In the genomic region with DNA sequence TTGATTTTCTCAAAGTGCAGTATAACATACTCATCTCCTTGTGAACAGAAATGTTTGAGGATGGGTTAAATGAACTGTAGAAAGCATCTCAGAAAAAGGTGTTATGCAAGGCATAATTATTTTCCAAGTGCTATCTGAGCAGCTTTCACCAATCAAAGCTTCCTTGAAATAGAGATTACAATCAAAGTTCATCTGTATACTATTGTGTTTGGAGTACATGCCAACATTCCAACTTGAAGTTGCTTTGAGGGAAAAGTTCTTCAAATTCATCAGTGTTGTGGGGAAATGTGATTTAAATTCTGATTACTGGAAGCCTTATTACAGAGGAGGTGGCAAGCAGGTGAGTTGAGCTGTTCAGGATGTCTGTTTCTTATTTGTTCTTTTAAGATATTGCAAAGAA, we compare ENCODE assay signal across 32 cellular contexts.
"Had no signal": no experiment of that assay in that cellular context is flagged by ENCODE, and none has a peak within 500 bp of the region (broad histone marks: within the 10 kb centered on the region; RNA-seq: fewer than 3 reads in every experiment).

No MANE protein-coding gene starts in this region.

- H3K36me3 Mint-ChIP-seq: immature natural killer cell; natural killer cell treated with Interleukin-12 subunit alpha and Interleukin-12 subunit beta and Interleukin-15 and Interleukin-18, amount 100 ng/mL, for 72 hours; stimulated activated memory B cell treated with anti-CD40 and anti-IgM and Interleukin-4, amounts not matched to agents 10 μg/mL and 1 μg/mL and 100 μg/mL, for 72 hours had no signal

- H3K4me1 Mint-ChIP-seq: immature natural killer cell; naive B cell; stimulated activated memory B cell treated with anti-CD40 and anti-IgM and Interleukin-4, amounts not matched to agents 10 μg/mL and 1 μg/mL and 100 μg/mL, for 72 hours had no signal

- H3K4me3 ChIP-seq: colonic mucosa, esophagus muscularis mucosa, lung, mucosa of descending colon, sigmoid colon, thoracic aorta, tibial nerve, upper lobe of right lung, uterus had no signal

- H3K4me1 ChIP-seq: colonic mucosa, esophagus muscularis mucosa, parathyroid adenoma, uterus had no signal

- H2AFZ ChIP-seq: parathyroid adenoma had no signal

- ATAC-seq: left colon; left ventricle myocardium superior; mucosa of descending colon; natural killer cell treated with Interleukin-12 subunit alpha and Interleukin-12 subunit beta and Interleukin-15 and Interleukin-18, amount 100 ng/mL, for 72 hours; right cardiac atrium; stimulated activated memory B cell treated with anti-CD40 and anti-IgM and Interleukin-4, amounts not matched to agents 10 μg/mL and 1 μg/mL and 100 μg/mL, for 72 hours; stimulated activated naive CD8-positive, alpha-beta T cell treated with anti-CD3 and anti-CD28 coated beads, Interleukin-15, Interleukin-2, amounts not matched to agents 100 U/mL and 50 U/mL, for 24 hours; upper lobe of right lung had no signal

- H3K4me3 Mint-ChIP-seq: dendritic cell treated with granulocyte-macrophage colony-stimulating factor and Interleukin-4, amounts not matched to agents 40 ng/mL and 50 ng/mL, for 4 days; endodermal cell; immature natural killer cell; memory B cell; mesothelial cell of epicardium; naive B cell; natural killer cell treated with Interleukin-12 subunit alpha and Interleukin-12 subunit beta and Interleukin-15 and Interleukin-18, amount 100 ng/mL, for 72 hours; neural crest cell; stimulated activated memory B cell treated with anti-CD40 and anti-IgM and Interleukin-4, amounts not matched to agents 10 μg/mL and 1 μg/mL and 100 μg/mL, for 72 hours had no signal

- H3K36me3 ChIP-seq: colonic mucosa, esophagus muscularis mucosa, sigmoid colon, thoracic aorta, tibial nerve, upper lobe of right lung, uterus had no signal

- H3K9me3 Mint-ChIP-seq: dendritic cell treated with granulocyte-macrophage colony-stimulating factor and Interleukin-4, amounts not matched to agents 40 ng/mL and 50 ng/mL, for 4 days; memory B cell; natural killer cell treated with Interleukin-12 subunit alpha and Interleukin-12 subunit beta and Interleukin-15 and Interleukin-18, amount 100 ng/mL, for 72 hours; neural crest cell; stimulated activated memory B cell treated with anti-CD40 and anti-IgM and Interleukin-4, amounts not matched to agents 10 μg/mL and 1 μg/mL and 100 μg/mL, for 72 hours had no signal

- DNase-seq: colonic mucosa; effector CD8-positive, alpha-beta T cell; endodermal cell; foreskin melanocyte; glutamatergic neuron; hypothalamus; immature natural killer cell; islet precursor cell; kidney glomerular epithelial cell; left colon; left ventricle myocardium superior; mucosa of descending colon; naive B cell; right cardiac atrium; sigmoid colon; stimulated activated CD4-positive, alpha-beta T cell treated with anti-CD3 and anti-CD28 coated beads, Interleukin-4, amount 100 ng/mL, for 4 hours; stimulated activated naive CD8-positive, alpha-beta T cell treated with anti-CD3 and anti-CD28 coated beads, Interleukin-15, Interleukin-2, amounts not matched to agents 100 U/mL and 50 U/mL, for 24 hours; substantia nigra; upper lobe of right lung; uterus had no signal

- H3K79me2 ChIP-seq: parathyroid adenoma had no signal

- H3K27ac ChIP-seq: colonic mucosa, esophagus muscularis mucosa, parathyroid adenoma, sigmoid colon, thoracic aorta, tibial nerve, upper lobe of right lung, uterus had no signal

- H3K27me3 Mint-ChIP-seq: dendritic cell treated with granulocyte-macrophage colony-stimulating factor and Interleukin-4, amounts not matched to agents 40 ng/mL and 50 ng/mL, for 4 days; memory B cell; naive B cell; natural killer cell treated with Interleukin-12 subunit alpha and Interleukin-12 subunit beta and Interleukin-15 and Interleukin-18, amount 100 ng/mL, for 72 hours; progenitor cell of endocrine pancreas; stimulated activated memory B cell treated with anti-CD40 and anti-IgM and Interleukin-4, amounts not matched to agents 10 μg/mL and 1 μg/mL and 100 μg/mL, for 72 hours had no signal

- H3K9ac ChIP-seq: parathyroid adenoma had no signal

- H3K27me3 ChIP-seq: colonic mucosa, esophagus muscularis mucosa, sigmoid colon, tibial nerve, upper lobe of right lung, uterus had no signal

- H3K9me3 ChIP-seq: colonic mucosa, esophagus muscularis mucosa, mucosa of descending colon, sigmoid colon, thoracic aorta, tibial nerve, upper lobe of right lung, uterus had no signal

- H3K27ac Mint-ChIP-seq: dendritic cell treated with granulocyte-macrophage colony-stimulating factor and Interleukin-4, amounts not matched to agents 40 ng/mL and 50 ng/mL, for 4 days; endodermal cell; immature natural killer cell; memory B cell; mesothelial cell of epicardium; naive B cell; natural killer cell treated with Interleukin-12 subunit alpha and Interleukin-12 subunit beta and Interleukin-15 and Interleukin-18, amount 100 ng/mL, for 72 hours; progenitor cell of endocrine pancreas; stimulated activated memory B cell treated with anti-CD40 and anti-IgM and Interleukin-4, amounts not matched to agents 10 μg/mL and 1 μg/mL and 100 μg/mL, for 72 hours had no signal
